6 cellular contexts compared by ENCODE assay signal in genomic region chr10:2366532-2366931, GRCh38.
"Had no signal": no experiment of that assay in that cellular context is flagged by ENCODE, and none has a peak within 500 bp of the region (broad histone marks: within the 10 kb centered on the region; RNA-seq: fewer than 3 reads in every experiment).

No MANE protein-coding gene starts in this region.

- H3K4me3 ChIP-seq: K562 had no signal

- H3K4me2 ChIP-seq: KMS-11 had no signal

- H3K9ac ChIP-seq: KMS-11 had no signal

- DNase-seq: IMR-90, KBM-7, KG1 had no signal

- H3K27ac ChIP-seq: HL-60, KMS-11 had no signal
